ENCODE assay signal across 16 cellular contexts in genomic region chr1:200524092-200524491, GRCh38.
"Had no signal": no experiment of that assay in that cellular context is flagged by ENCODE, and none has a peak within 500 bp of the region (broad histone marks: within the 10 kb centered on the region; RNA-seq: fewer than 3 reads in every experiment).

No MANE protein-coding gene starts in this region.

- H3K27me3 ChIP-seq: foreskin keratinocyte, right lobe of liver, suprapubic skin, tibial nerve had no signal

- H3K9me3 ChIP-seq: right lobe of liver, suprapubic skin, tibial nerve had no signal

- H3K4me1 ChIP-seq: right lobe of liver, suprapubic skin had no signal

- H3K27ac ChIP-seq: foreskin keratinocyte, right lobe of liver, skin epidermis, suprapubic skin, tibial nerve had no signal

- H3K36me3 ChIP-seq: right lobe of liver, suprapubic skin, tibial nerve had no signal

- H3K4me3 ChIP-seq: right lobe of liver, skin epidermis, suprapubic skin, tibial nerve had no signal

- ATAC-seq: activated T-helper 17 cell treated with anti-CD3 and anti-CD28 coated beads, Interleukin-2, amount 50 U/mL, for 72 hours; foreskin keratinocyte; right lobe of liver; stimulated activated effector memory CD8-positive, alpha-beta T cell treated with anti-CD3 and anti-CD28 coated beads, Interleukin-12 subunit alpha, Interleukin-12 subunit beta, amount 100 ng/mL, for 72 hours; stimulated activated naive CD8-positive, alpha-beta T cell treated with anti-CD3 and anti-CD28 coated beads, Interleukin-15, amount 100 ng/mL, for 72 hours had no signal

- DNase-seq: activated naive CD8-positive, alpha-beta T cell treated with anti-CD3 and anti-CD28 coated beads for 36 hours; activated T-cell treated with anti-CD3 and anti-CD28 coated beads, Interleukin-2, amount 50 U/mL, for 24 hours; central memory CD4-positive, alpha-beta T cell; dermis blood vessel endothelial cell; effector CD8-positive, alpha-beta T cell; foreskin keratinocyte; left cardiac atrium; posterior cingulate gyrus; right lobe of liver; stimulated activated CD4-positive, alpha-beta T cell treated with anti-CD3 and anti-CD28 coated beads, Interleukin-2, amount 100 ng/mL, for 24 hours; stimulated activated naive CD8-positive, alpha-beta T cell treated with anti-CD3 and anti-CD28 coated beads, Interleukin-15, amount 100 ng/mL, for 72 hours had no signal
